17 cellular contexts compared by ENCODE assay signal in the genomic region with DNA sequence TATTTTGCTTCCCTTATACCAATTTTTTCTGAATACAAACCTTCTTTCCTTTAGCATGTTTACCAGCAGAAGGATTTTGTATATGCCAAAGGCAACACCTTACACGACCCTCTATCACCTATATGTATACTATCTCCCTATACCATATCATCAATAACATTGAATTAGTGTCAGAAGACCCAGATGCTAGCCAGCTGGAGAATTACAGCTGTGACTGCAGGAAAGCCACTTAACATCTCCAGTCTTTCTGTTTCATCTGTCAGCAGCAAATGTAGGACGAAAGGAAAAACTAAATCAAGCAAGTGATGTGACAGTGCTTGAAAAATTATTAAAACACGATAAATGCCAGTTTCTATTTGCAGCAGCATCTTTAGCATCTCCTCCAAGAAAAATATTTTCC.
"Had no signal": no experiment of that assay in that cellular context is flagged by ENCODE, and none has a peak within 500 bp of the region (broad histone marks: within the 10 kb centered on the region; RNA-seq: fewer than 3 reads in every experiment).

No MANE protein-coding gene starts in this region.

- H3K27ac Mint-ChIP-seq: IgD-negative memory B cell had no signal

- H3K4me2 ChIP-seq: KMS-11 had no signal

- DNase-seq: Kasumi-1, MM.1S, NCI-H1092 treated with DMSO at 0.1 percent for 48 hours, NCI-H1436, NCI-H187 treated with DMSO at 0.1 percent for 48 hours, NCI-H2029 treated with DMSO at 0.1 percent for 48 hours, NCI-H2107, NCI-H526 treated with DMSO at 0.1 percent for 48 hours, NCI-H748 treated with DMSO at 0.1 percent for 48 hours, Right ventricle myocardium superior, RPMI8226, SIG-M5 had no signal

- H3K4me1 ChIP-seq: SJSA1 had no signal

- H3K9ac ChIP-seq: KMS-11 had no signal

- H3K27me3 ChIP-seq: SJSA1 had no signal

- H3K27me3 Mint-ChIP-seq: IgD-negative memory B cell had no signal

- H3K4me3 ChIP-seq: K562, SJSA1 had no signal

- H3K4me3 Mint-ChIP-seq: IgD-negative memory B cell had no signal

- ATAC-seq: K562 had no signal

- H3K27ac ChIP-seq: HL-60, KMS-11, SJSA1 had no signal

- H3K9me3 Mint-ChIP-seq: IgD-negative memory B cell had no signal

- H3K9me3 ChIP-seq: SJSA1 had no signal

- H3K36me3 ChIP-seq: SJSA1 had no signal
